Comparison of ENCODE assay signal across 8 cellular contexts in the genomic region with DNA sequence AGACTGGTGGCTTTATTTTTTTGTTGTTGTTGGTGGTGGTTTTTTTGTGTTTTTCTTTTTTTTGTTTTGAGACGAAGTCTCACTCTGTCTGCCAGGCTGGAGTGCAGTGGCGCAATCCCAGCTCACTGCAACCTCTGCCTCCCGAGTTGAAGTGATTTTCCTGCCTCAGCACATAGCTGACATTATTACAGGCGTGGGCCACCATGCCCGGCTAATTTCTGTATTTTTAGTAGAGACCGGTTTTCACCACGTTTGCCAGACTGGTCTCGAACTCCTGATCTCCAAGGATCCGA. TPM values are rescaled to one million over a fixed set of nuclear protein-coding genes. Genes with fewer than 3 reads are reported as not detected.
DNase-seq lines count a peak whose midpoint lies in the region; ATAC-seq and TF ChIP-seq lines count a peak whose summit lies in the region.

No MANE protein-coding gene starts in this region.

- H3K36me3 ChIP-seq in endodermal cell (ENCODE audit: control insufficient read depth, insufficient read depth, low read length) (peaks cover 31% of the 10 kb centered on the region), muscle layer of colon (ENCODE audit: insufficient read depth, low read length) (no peaks in the 10 kb centered on the region), urinary bladder (ENCODE audit: insufficient read depth) (no peaks in the 10 kb centered on the region)

- H3K36me3 Mint-ChIP-seq in activated naive CD4-positive, alpha-beta T cell treated with anti-CD3 and anti-CD28 coated beads, Interleukin-2, amount 10 ng/mL, durations not matched to agents 7 days and 5 days: peaks cover 52% of the 10 kb centered on the region
- peaks cover 51% of the 10 kb centered on the region for H3K36me3 Mint-ChIP-seq in endodermal cell (ENCODE audit: low read depth)

- H3K9me3 ChIP-seq in endodermal cell (ENCODE audit: control insufficient read depth, low read length) (no peaks in the 10 kb centered on the region), muscle layer of colon (ENCODE audit: low read length) (no peaks in the 10 kb centered on the region)

- peak overlapping the region; percentile 86 for H3K27ac Mint-ChIP-seq in activated naive CD4-positive, alpha-beta T cell treated with anti-CD3 and anti-CD28 coated beads, Interleukin-2, amount 10 ng/mL, durations not matched to agents 7 days and 5 days
- H3K27ac Mint-ChIP-seq in endodermal cell: peak overlapping the region; percentile 95

- no peak for DNase-seq in activated naive CD4-positive, alpha-beta T cell treated with anti-CD3 and anti-CD28 coated beads, Interleukin-2, amount 10 ng/mL, durations not matched to agents 7 days and 5 days
- DNase-seq in activated naive CD4-positive, alpha-beta T cell treated with Interleukin-2 at 50 U/mL for 16 hours: no peak
- DNase-seq in endodermal cell (no peak), KG1 (lab: John Stamatoyannopoulos, UW) (no peak), medulla oblongata (ENCODE audit: extremely low spot score) (no peak)

- peak overlapping the region; percentile 100 for H3K4me3 Mint-ChIP-seq in activated naive CD4-positive, alpha-beta T cell treated with anti-CD3 and anti-CD28 coated beads, Interleukin-2, amount 10 ng/mL, durations not matched to agents 7 days and 5 days
- H3K4me3 Mint-ChIP-seq in endodermal cell: peak overlapping the region; percentile 98

- H3K27me3 Mint-ChIP-seq in activated naive CD4-positive, alpha-beta T cell treated with anti-CD3 and anti-CD28 coated beads, Interleukin-2, amount 10 ng/mL, durations not matched to agents 7 days and 5 days: peaks cover 18% of the 10 kb centered on the region
- no peaks in the 10 kb centered on the region for H3K27me3 Mint-ChIP-seq in endodermal cell (ENCODE audit: insufficient read depth)

- H3K4me3 ChIP-seq in endodermal cell (ENCODE audit: low read length) (peak overlapping the region; percentile 85), muscle layer of colon (ENCODE audit: low read depth in 1 of 2, low read length in 2 of 2) (peak overlapping the region; percentile 17 to 56), urinary bladder (ENCODE audit: low read depth, low read length) (peak overlapping the region; percentile 42)

- H3K9me3 Mint-ChIP-seq in activated naive CD4-positive, alpha-beta T cell treated with anti-CD3 and anti-CD28 coated beads, Interleukin-2, amount 10 ng/mL, durations not matched to agents 7 days and 5 days: peaks cover 5% of the 10 kb centered on the region
- H3K9me3 Mint-ChIP-seq in endodermal cell: no peaks in the 10 kb centered on the region

- 11 to 25% methylated on average over 8 to 9 of the region's 9 CpGs for WGBS in endodermal cell (ENCODE audit: insufficient coverage in 1 of 2, insufficient read length in 1 of 2), 2 experiments
- 11% methylated on average over 9 of the region's 9 CpGs for WGBS in urinary bladder

- no peak overlapping the region for H3K27ac ChIP-seq in endodermal cell (ENCODE audit: low read depth, low read length)
- H3K27ac ChIP-seq in muscle layer of colon (ENCODE audit: low read depth, low read length): no peak overlapping the region
- no peak overlapping the region for H3K27ac ChIP-seq in urinary bladder (ENCODE audit: low read depth)

- no peaks in the 10 kb centered on the region for H3K4me1 ChIP-seq in endodermal cell (ENCODE audit: control insufficient read depth, insufficient read depth, low read length)
- peaks cover 5% of the 10 kb centered on the region for H3K4me1 ChIP-seq in muscle layer of colon (ENCODE audit: insufficient read depth, low read length)
- no peaks in the 10 kb centered on the region for H3K4me1 ChIP-seq in urinary bladder (ENCODE audit: insufficient read depth)

- ATAC-seq in HG02852 (IDR thresholded peaks at IDR 0.05; ENCODE audit: unreplicated experiment): no peak

- H3K4me1 Mint-ChIP-seq in activated naive CD4-positive, alpha-beta T cell treated with anti-CD3 and anti-CD28 coated beads, Interleukin-2, amount 10 ng/mL, durations not matched to agents 7 days and 5 days: peaks cover 65% of the 10 kb centered on the region
- peaks cover 49% of the 10 kb centered on the region for H3K4me1 Mint-ChIP-seq in endodermal cell

- CTCF ChIA-PET in activated naive CD4-positive, alpha-beta T cell treated with anti-CD3 and anti-CD28 coated beads, Interleukin-2, amount 10 ng/mL, durations not matched to agents 7 days and 5 days (lab: Charles Lee): interaction anchor here (0.8 to 1.5 kb wide), 5 partner anchors 22 to 111 kb away, joined by 3 to 7 read pairs (median 4); no protein-coding TSS in a partner anchor

- TF ChIP-seq CTCF in endodermal cell (conservative IDR thresholded peaks at IDR 0.05): no peak

- H3K9ac ChIP-seq in endodermal cell (ENCODE audit: extremely low read depth, low read length, poor library complexity, severe bottlenecking): peak overlapping the region; percentile 88
- no peak overlapping the region for H3K9ac ChIP-seq in muscle layer of colon (ENCODE audit: low read length)

- H3K27me3 ChIP-seq in endodermal cell (ENCODE audit: control insufficient read depth, insufficient read depth, low read length, poor library complexity, severe bottlenecking) (no peaks in the 10 kb centered on the region), muscle layer of colon (ENCODE audit: control insufficient read depth in 1 of 2, insufficient read depth in 2 of 2, low read length in 2 of 2) (no peaks in the 10 kb centered on the region)

RNA-seq across cellular contexts. Expression of a gene that starts 0.7 kb away (rescaled TPM):
- 100 to 1,000 TPM; 192 to 390 TPM for total RNA-seq in endodermal cell
- 39.8 TPM for polyA plus RNA-seq in endodermal cell (2013, experiment 1 of 2)
- polyA plus RNA-seq in endodermal cell (2013, experiment 2 of 2): 48.5 TPM
- total RNA-seq in urinary bladder: 8.2 TPM
- polyA plus RNA-seq in urinary bladder: 4.4 TPM

Comparison
In these comparisons a context has a peak if more than half of its experiments do, and no peak if none do; other contexts are left out.
1. RNA of a gene that starts 0.7 kb away (total RNA-seq): 192 to 390 TPM in endodermal cell; 8.2 TPM in urinary bladder (single experiment); every median in the first group is over 10 times any median in the second.
2. Peak in every context shown above with its lines, with median percentiles within 50 percentile points of each other: H3K4me3 ChIP-seq.